ENCODE assay signal across 10 cellular contexts in genomic region chr19:13013649-13014048, GRCh38. TPM values are rescaled to one million over a fixed set of nuclear protein-coding genes. Genes with fewer than 3 reads are reported as not detected.
A peak's percentile ranks its signal among the peaks of the same experiment; 100 is the strongest.
DNase-seq lines count a peak whose midpoint lies in the region; ATAC-seq and TF ChIP-seq lines count a peak whose summit lies in the region.
"Had no signal": no experiment of that assay in that cellular context is flagged by ENCODE, and none has a peak within 500 bp of the region (broad histone marks: within the 10 kb centered on the region; RNA-seq: fewer than 3 reads in every experiment).

No MANE protein-coding gene starts in this region.

- H3K9me3 Mint-ChIP-seq in CD8-positive, alpha-beta T cell: no peaks in the 10 kb centered on the region

- H3K36me3 ChIP-seq in CD8-positive, alpha-beta T cell (ENCODE audit: insufficient read depth, low read length): no peaks in the 10 kb centered on the region
- no peaks in the 10 kb centered on the region for H3K36me3 ChIP-seq in RWPE2 (ENCODE audit: low read depth)
- no peaks in the 10 kb centered on the region for H3K36me3 ChIP-seq in sigmoid colon

- peaks cover 34% of the 10 kb centered on the region for H3K27me3 ChIP-seq in CD8-positive, alpha-beta T cell (ENCODE audit: insufficient read depth, low read length)
- H3K27me3 ChIP-seq in RWPE2 (ENCODE audit: insufficient read depth, poor library complexity, severe bottlenecking) (no peaks in the 10 kb centered on the region), sigmoid colon (no peaks in the 10 kb centered on the region)

- H3K4me3 Mint-ChIP-seq in CD8-positive, alpha-beta T cell: peak overlapping the region; percentile 87

- no peaks in the 10 kb centered on the region for H3K36me3 Mint-ChIP-seq in CD8-positive, alpha-beta T cell

- no peak for DNase-seq in CD8-positive, alpha-beta T cell
- DNase-seq in RWPE2 (ENCODE audit: low spot score) (no peak), epithelial cell of esophagus (ENCODE audit: low read depth) (no peak), sigmoid colon (no peak), germinal center (ENCODE audit: low spot score) (no peak), NCI-H2029 treated with DMSO at 0.1 percent for 48 hours (lab: John Stamatoyannopoulos, UW) (no peak), NCI-H345 (lab: John Stamatoyannopoulos, UW) (no peak)
- DNase-seq: activated CD4-positive, CD25-positive, alpha-beta regulatory T cell treated with anti-CD3 and anti-CD28 coated beads, Interleukin-2, amount 50 U/mL, for 72 hours had no signal

- no peak overlapping the region for H3K27ac ChIP-seq in CD8-positive, alpha-beta T cell (ENCODE audit: low read depth, low read length)
- H3K27ac ChIP-seq in RWPE2 (ENCODE audit: poor library complexity, severe bottlenecking): peak overlapping the region; percentile 84
- H3K27ac ChIP-seq in sigmoid colon: peak overlapping the region; percentile 91 to 98 (median 95)

- H3K27me3 Mint-ChIP-seq in CD8-positive, alpha-beta T cell (ENCODE audit: low read depth): peaks cover 69% of the 10 kb centered on the region

- H3K4me3 ChIP-seq in CD8-positive, alpha-beta T cell (ENCODE audit: low read depth, low read length): peak overlapping the region; percentile 44
- H3K4me3 ChIP-seq in RWPE2 (ENCODE audit: severe bottlenecking): peak overlapping the region; percentile 23
- H3K4me3 ChIP-seq in epithelial cell of esophagus (ENCODE audit: low read length): peak overlapping the region; percentile 31
- peak overlapping the region; percentile 4 to 39 (median 31) for H3K4me3 ChIP-seq in sigmoid colon

- TF ChIP-seq POLR2A in sigmoid colon (IDR thresholded peaks at IDR 0.05): no peak

- TF ChIP-seq EP300 in sigmoid colon (IDR thresholded peaks at IDR 0.05): no peak

- POLR2A ChIA-PET in CD8-positive, alpha-beta T cell (lab: Charles Lee): interaction anchor here (0.8 to 1.3 kb wide), 4 partner anchors 9 to 92 kb away, joined by 3 to 5 read pairs (median 3); no protein-coding TSS in a partner anchor

- ATAC-seq in CD8-positive, alpha-beta T cell: no peak
- no peak for ATAC-seq in RWPE2 (ENCODE audit: low read depth)
- no peak for ATAC-seq in activated CD4-positive, CD25-positive, alpha-beta regulatory T cell treated with anti-CD3 and anti-CD28 coated beads, Interleukin-2, amount 50 U/mL, for 24 hours

- H3K4me1 ChIP-seq in CD8-positive, alpha-beta T cell (ENCODE audit: insufficient read depth, low read length): peaks cover 31% of the 10 kb centered on the region
- peaks cover 30% of the 10 kb centered on the region for H3K4me1 ChIP-seq in RWPE2 (ENCODE audit: insufficient read depth, poor library complexity, severe bottlenecking)
- peaks cover 0 to 100% (median 99%) of the 10 kb centered on the region in 4 donors for H3K4me1 ChIP-seq in sigmoid colon

- intact Hi-C loops in CD8-positive, alpha-beta T cell (cut with DNase I, micrococcal nuclease): loop anchor here in 1 of 2 experiments (1.0 kb wide), 1 partner anchor 30 kb away; no protein-coding TSS in a partner anchor
- intact Hi-C loops in sigmoid colon (cut with DNase I): no loop called here

- TF ChIP-seq CTCF in CD8-positive, alpha-beta T cell (IDR thresholded peaks at IDR 0.05): no peak
- TF ChIP-seq CTCF in RWPE2 (IDR thresholded peaks at IDR 0.05; ENCODE audit: poor library complexity, severe bottlenecking): no peak
- no peak for TF ChIP-seq CTCF in epithelial cell of esophagus (IDR thresholded peaks at IDR 0.05; ENCODE audit: insufficient read depth, low read depth, low read length, missing control alignments)
- TF ChIP-seq CTCF in sigmoid colon (IDR thresholded peaks at IDR 0.05): no peak

- H3K27ac Mint-ChIP-seq in CD8-positive, alpha-beta T cell: no peak overlapping the region

- no peaks in the 10 kb centered on the region for H3K9me3 ChIP-seq in CD8-positive, alpha-beta T cell (ENCODE audit: low read length)
- H3K9me3 ChIP-seq in RWPE2 (ENCODE audit: severe bottlenecking) (no peaks in the 10 kb centered on the region), sigmoid colon (no peaks in the 10 kb centered on the region)

- H3K4me1 Mint-ChIP-seq in CD8-positive, alpha-beta T cell (ENCODE audit: low read depth): peaks cover 25% of the 10 kb centered on the region

- CTCF ChIA-PET in CD8-positive, alpha-beta T cell (lab: Charles Lee): interaction anchor here (0.6 to 2.9 kb wide), 9 partner anchors 8 to 1706 kb away, joined by 3 to 15 read pairs (median 6); no protein-coding TSS in a partner anchor

- 29 to 47% methylated on average over 20 of the region's 20 CpGs for WGBS in sigmoid colon, 2 donors

RNA-seq across cellular contexts. Expression of gene NFIX, which starts 18.4 kb away (rescaled TPM):
- 1 to 10 TPM; 2.5 to 5.0 TPM for total RNA-seq in CD8-positive, alpha-beta T cell
- total RNA-seq in sigmoid colon: 100 to 1,000 TPM in 1 of 4 donors, 10 to 100 TPM in 3; 44.1 to 104 (median 58.5) TPM
- 10 to 100 TPM; 10.6 to 28.2 (median 22.2) TPM for polyA plus RNA-seq in sigmoid colon

RNA-seq across cellular contexts. Expression of gene DAND5, which starts 44.3 kb away (rescaled TPM):
- not detected for total RNA-seq in CD8-positive, alpha-beta T cell
- 1 to 10 TPM; 1.2 to 2.0 (median 1.7) TPM for total RNA-seq in sigmoid colon
- polyA plus RNA-seq in sigmoid colon: under 1 TPM in 1 of 3 donors, not detected in 2; 0.13 TPM
- total RNA-seq: H7 had no signal

RNA-seq across cellular contexts. Expression of gene GADD45GIP1, which starts 56.6 kb away (rescaled TPM):
- 10 to 100 TPM; 13.2 to 14.4 TPM for total RNA-seq in CD8-positive, alpha-beta T cell
- total RNA-seq in sigmoid colon: 10 to 100 TPM; 36.0 to 65.8 (median 53.5) TPM
- 10 to 100 TPM; 23.6 to 32.1 (median 28.2) TPM for polyA plus RNA-seq in sigmoid colon

Comparison
In these comparisons a context has a peak if more than half of its experiments do, and no peak if none do; other contexts are left out.
1. RNA of gene NFIX, which starts 18.4 kb away (total RNA-seq): 44.1 to 104 TPM in sigmoid colon; 2.5 to 5.0 TPM in CD8-positive, alpha-beta T cell; every median in the first group is over 4 times any median in the second.
2. Peak in every context shown above with its lines, with median percentiles within 50 percentile points of each other: H3K4me3 ChIP-seq.